1 cellular context compared by ENCODE assay signal in genomic region chr6:149028767-149029405, GRCh38.
A peak's percentile ranks its signal among the peaks of the same experiment; 100 is the strongest.
TF ChIP-seq lines count a peak whose summit lies in the region.

No MANE protein-coding gene starts in this region.

TF ChIP-seq in K562, 482 proteins besides CTCF, POLR2A, EP300 and RAD21 (continued from another document):
- TF ChIP-seq MXI1 (IDR thresholded peaks at IDR 0.05; ENCODE audit: low read depth, low read length): no peak
- TF ChIP-seq CC2D1A (IDR thresholded peaks at IDR 0.05): peak; percentile 58; the same call in 1 of the 2 replicates
- no peak for TF ChIP-seq ZNF830 (CRISPR knock-in tag; IDR thresholded peaks at IDR 0.05)
- no peak for TF ChIP-seq GATA2 (CRISPR knock-in tag; IDR thresholded peaks at IDR 0.05)
- TF ChIP-seq ZNF668 (CRISPR knock-in tag; IDR thresholded peaks at IDR 0.05): no peak
- TF ChIP-seq ZNF232 (CRISPR knock-in tag; IDR thresholded peaks at IDR 0.05): no peak
- TF ChIP-seq ZKSCAN8 (CRISPR knock-in tag; IDR thresholded peaks at IDR 0.05): no peak
- TF ChIP-seq SMARCB1 (IDR thresholded peaks at IDR 0.05; ENCODE audit: insufficient read length, low read depth): no peak
- TF ChIP-seq MAFG (tag; conservative IDR thresholded peaks at IDR 0.05): peak; percentile 54
- TF ChIP-seq GTF2A2 (tag; IDR thresholded peaks at IDR 0.05): no peak
- no peak for TF ChIP-seq SMARCA5 (IDR thresholded peaks at IDR 0.05)
- TF ChIP-seq YY1 (IDR thresholded peaks at IDR 0.05; ENCODE audit: borderline replicate concordance in 1 of 3, control insufficient read depth in 1 of 3, extremely low read depth in 1 of 3, insufficient read depth in 3 of 3, insufficient read length in 1 of 3, insufficient replicate concordance in 2 of 3, low read depth in 1 of 3, low read length in 2 of 3): no peak
- no peak for TF ChIP-seq CLOCK (CRISPR knock-in tag; IDR thresholded peaks at IDR 0.05; ENCODE audit: borderline replicate concordance)
- TF ChIP-seq BCL6 (CRISPR knock-in tag; IDR thresholded peaks at IDR 0.05): no peak
- TF ChIP-seq HNRNPUL1 (IDR thresholded peaks at IDR 0.05; ENCODE audit: low read length): no peak
- TF ChIP-seq ZBTB12 (CRISPR knock-in tag; IDR thresholded peaks at IDR 0.05): no peak
- no peak for TF ChIP-seq NEUROD1 (IDR thresholded peaks at IDR 0.05; ENCODE audit: borderline replicate concordance, low read depth, low read length, partially characterized antibody)
- no peak for TF ChIP-seq HCFC1 (IDR thresholded peaks at IDR 0.05; ENCODE audit: low read depth, low read length)
- no peak for TF ChIP-seq MYC (IDR thresholded peaks at IDR 0.05; ENCODE audit: low read depth, low read length)
- TF ChIP-seq MYC (CRISPR knock-in tag; IDR thresholded peaks at IDR 0.05; ENCODE audit: borderline replicate concordance, low read depth): no peak
- no peak for TF ChIP-seq ERF (CRISPR knock-in tag; IDR thresholded peaks at IDR 0.05)
- TF ChIP-seq DNMT1 (IDR thresholded peaks at IDR 0.05): no peak
- no peak for TF ChIP-seq MAZ (CRISPR knock-in tag; conservative IDR thresholded peaks at IDR 0.05 in 1 of 2, IDR thresholded peaks at IDR 0.05 in 1 of 2)
- no peak for TF ChIP-seq MTA2 (IDR thresholded peaks at IDR 0.05; ENCODE audit: low read depth)
- TF ChIP-seq MAFK (IDR thresholded peaks at IDR 0.05; ENCODE audit: low read length): peak; percentile 28; the same call in 1 of the 2 replicates
- TF ChIP-seq ZSCAN29 (IDR thresholded peaks at IDR 0.05): no peak
- TF ChIP-seq CBX1 (IDR thresholded peaks at IDR 0.05; ENCODE audit: low read depth): no peak
- TF ChIP-seq WHSC1 (IDR thresholded peaks at IDR 0.05; ENCODE audit: low read length): no peak
- no peak for TF ChIP-seq ZMIZ1 (IDR thresholded peaks at IDR 0.05; ENCODE audit: low read depth in 2 of 2, low read length in 2 of 2)
